ENCODE assay signal across 8 cellular contexts in genomic region chrX:119871599-119872395, GRCh38. TPM values are rescaled to one million over a fixed set of nuclear protein-coding genes. Genes with fewer than 3 reads are reported as not detected.
DNase-seq lines count a peak whose midpoint lies in the region; ATAC-seq and TF ChIP-seq lines count a peak whose summit lies in the region.

Gene NDUFA1, plus strand, starts transcription at chrX:119871832. Its CDS starts 80 bp downstream, at chrX:119871912.
Gene RNF113A, minus strand, starts transcription at chrX:119871733. Its CDS starts 120 bp downstream, at chrX:119871613.

- under 1% methylated on average over 62 of the region's 62 CpGs for WGBS in right cardiac atrium
- WGBS in aorta, 2 donors: 1 to 30% methylated on average over 62 of the region's 62 CpGs

- peak within 1 kb of the TSS; percentile 99 for H3K27ac Mint-ChIP-seq in T-helper 2 cell treated with Interferon-gamma antibody and Interleukin-4, amounts not matched to agents 5 μg/mL and 100 μg/mL, for 36 hours

- H3K4me1 ChIP-seq in ascending aorta: peaks cover 0 to 5% of the 10 kb centered on the region in 2 donors
- H3K4me1 ChIP-seq in right cardiac atrium (ENCODE audit: control insufficient read depth, insufficient read depth, low read length): no peaks in the 10 kb centered on the region
- H3K4me1 ChIP-seq in rectal smooth muscle tissue (ENCODE audit: control insufficient read depth, insufficient read depth, low read length): no peaks in the 10 kb centered on the region
- H3K4me1 ChIP-seq in aorta (ENCODE audit: control insufficient read depth in 1 of 2, insufficient read depth in 2 of 2, low read length in 2 of 2): no peaks in the 10 kb centered on the region

- H3K4me3 ChIP-seq in ascending aorta (peak within 1 kb of the TSS; percentile 54 to 66), right cardiac atrium (ENCODE audit: low read length) (peak within 1 kb of the TSS; percentile 69), rectal smooth muscle tissue (ENCODE audit: low read length) (peak within 1 kb of the TSS; percentile 80), aorta (ENCODE audit: low read length in 2 of 2) (peak within 1 kb of the TSS; percentile 42 to 63)

- intact Hi-C loops in ascending aorta (cut with DNase I) (loop anchor here (1.0 to 10.0 kb wide), 6 partner anchors 18 to 691 kb away; partner anchors contain the start of genes CUL4B, NKAP, PGRMC1 and RPL39), right cardiac atrium (cut with DNase I) (no loop called here), aorta (cut with DNase I) (loop anchor here (2.0 to 10.0 kb wide), 5 partner anchors 19 to 407 kb away; partner anchors contain the start of genes RPL39 (in 2 of the 2), NKAP (in 1 of the 2), SLC25A5 (in 1 of the 2) and UPF3B (in 1 of the 2))

- H3K27me3 Mint-ChIP-seq in T-helper 2 cell treated with Interferon-gamma antibody and Interleukin-4, amounts not matched to agents 5 μg/mL and 100 μg/mL, for 36 hours (ENCODE audit: low read depth): no peaks in the 10 kb centered on the region

- no peaks in the 10 kb centered on the region for H3K9me3 Mint-ChIP-seq in T-helper 2 cell treated with Interferon-gamma antibody and Interleukin-4, amounts not matched to agents 5 μg/mL and 100 μg/mL, for 36 hours

- H3K9me3 ChIP-seq in ascending aorta (no peaks in the 10 kb centered on the region), right cardiac atrium (ENCODE audit: control insufficient read depth, low read length) (no peaks in the 10 kb centered on the region), aorta (ENCODE audit: control insufficient read depth, low read length) (no peaks in the 10 kb centered on the region)

- peak within 1 kb of the TSS; percentile 94 for H3K4me3 Mint-ChIP-seq in T-helper 2 cell treated with Interferon-gamma antibody and Interleukin-4, amounts not matched to agents 5 μg/mL and 100 μg/mL, for 36 hours

- H3K36me3 Mint-ChIP-seq in T-helper 2 cell treated with Interferon-gamma antibody and Interleukin-4, amounts not matched to agents 5 μg/mL and 100 μg/mL, for 36 hours (ENCODE audit: low read depth): peaks cover 22% of the 10 kb centered on the region

- peaks cover 0 to 3% of the 10 kb centered on the region in 2 donors for H3K36me3 ChIP-seq in ascending aorta
- H3K36me3 ChIP-seq in rectal smooth muscle tissue (ENCODE audit: control insufficient read depth, insufficient read depth, low read length): no peaks in the 10 kb centered on the region
- H3K36me3 ChIP-seq in aorta (ENCODE audit: control insufficient read depth in 1 of 2, insufficient read depth in 2 of 2, low read length in 1 of 2): no peaks in the 10 kb centered on the region

- peak; percentile 90 for ATAC-seq in GM18502 (IDR thresholded peaks at IDR 0.05; ENCODE audit: poor library complexity, unreplicated experiment)
- ATAC-seq in HG02938 (IDR thresholded peaks at IDR 0.05; ENCODE audit: unreplicated experiment): peak; percentile 92
- peak; percentile 99 for ATAC-seq in right cardiac atrium
- ATAC-seq in aorta (ENCODE audit: low FRiP score): peak; percentile 95

- H3K4me1 Mint-ChIP-seq in T-helper 2 cell treated with Interferon-gamma antibody and Interleukin-4, amounts not matched to agents 5 μg/mL and 100 μg/mL, for 36 hours (ENCODE audit: low read depth): peaks cover 8% of the 10 kb centered on the region

- no peaks in the 10 kb centered on the region for H3K27me3 ChIP-seq in ascending aorta
- no peaks in the 10 kb centered on the region for H3K27me3 ChIP-seq in right cardiac atrium (ENCODE audit: control insufficient read depth, insufficient read depth)
- H3K27me3 ChIP-seq in rectal smooth muscle tissue (ENCODE audit: control insufficient read depth, insufficient read depth, low read length): no peaks in the 10 kb centered on the region
- H3K27me3 ChIP-seq in aorta (ENCODE audit: control insufficient read depth in 1 of 2, insufficient read depth in 2 of 2, low read length in 1 of 2): no peaks in the 10 kb centered on the region

- DNase-seq in NCI-H1930 (lab: John Stamatoyannopoulos, UW): peak; percentile 54 to 81
- peak; percentile 86 for DNase-seq in T-helper 2 cell treated with Interferon-gamma antibody and Interleukin-4, amounts not matched to agents 5 μg/mL and 100 μg/mL, for 36 hours (ENCODE audit: low spot score)
- DNase-seq in ascending aorta (ENCODE audit: low spot score in 2 of 2): peak; percentile 31 to 89
- peak; percentile 84 to 93 (median 93) for DNase-seq in right cardiac atrium
- DNase-seq in aorta: peak; percentile 89 to 91

- H3K27ac ChIP-seq in ascending aorta: peak within 1 kb of the TSS; percentile 90 to 93
- H3K27ac ChIP-seq in right cardiac atrium (ENCODE audit: low read length): peak within 1 kb of the TSS; percentile 99
- H3K27ac ChIP-seq in rectal smooth muscle tissue (ENCODE audit: low read depth, low read length): peak within 1 kb of the TSS; percentile 91
- H3K27ac ChIP-seq in aorta (ENCODE audit: low read depth in 1 of 2, low read length in 2 of 2): peak within 1 kb of the TSS in 1 of 2 donors; percentile 95

- H3K9ac ChIP-seq in rectal smooth muscle tissue (ENCODE audit: low read length): peak within 1 kb of the TSS; percentile 93

- TF ChIP-seq CTCF in ascending aorta (IDR thresholded peaks at IDR 0.05): no peak

RNA-seq across cellular contexts. Expression of gene NDUFA1, which starts in this region (rescaled TPM):
- total RNA-seq in ascending aorta (24.5 TPM), right cardiac atrium (100 to 1,000 TPM; 348 to 454 (median 365) TPM), aorta (10 to 100 TPM; 53.8 to 64.4 TPM)
- polyA plus RNA-seq in right cardiac atrium (846 TPM), aorta (100 to 1,000 TPM; 119 to 187 TPM)

RNA-seq across cellular contexts. Expression of gene RNF113A, which starts in this region (rescaled TPM):
- total RNA-seq in ascending aorta (8.8 TPM), right cardiac atrium (10 to 100 TPM in 1 of 4 donors, 1 to 10 TPM in 3; 9.0 to 10.5 (median 9.7) TPM), aorta (10 to 100 TPM in 1 of 2 donors, 1 to 10 TPM in 1; 9.6 to 10.1 TPM)
- polyA plus RNA-seq in right cardiac atrium (11.6 TPM), aorta (10 to 100 TPM in 1 of 2 donors, 1 to 10 TPM in 1; 9.4 to 16.1 TPM)

Comparison
In these comparisons a context has a peak if more than half of its experiments do, and no peak if none do; other contexts are left out.
1. RNA of gene NDUFA1 (total RNA-seq): 348 to 454 TPM in right cardiac atrium; 53.8 to 64.4 TPM in aorta and 24.5 TPM in ascending aorta (single experiment); every median in the first group is over 4 times any median in the second.
2. intact Hi-C loops: an anchor here in ascending aorta (1.0 to 10.0 kb wide) and aorta (2.0 to 10.0 kb wide); none called in right cardiac atrium.
3. Peak in every context shown above with its lines, with median percentiles within 50 percentile points of each other: ATAC-seq, DNase-seq and H3K4me3 ChIP-seq.